Comparison of ENCODE assay signal across 11 cellular contexts in genomic region chr3:99637041-99637380, GRCh38. TPM values are rescaled to one million over a fixed set of nuclear protein-coding genes. Genes with fewer than 3 reads are reported as not detected.
DNase-seq lines count a peak whose midpoint lies in the region; ATAC-seq and TF ChIP-seq lines count a peak whose summit lies in the region.
"Had no signal": no experiment of that assay in that cellular context is flagged by ENCODE, and none has a peak within 500 bp of the region (broad histone marks: within the 10 kb centered on the region; RNA-seq: fewer than 3 reads in every experiment).

No MANE protein-coding gene starts in this region.

- peak overlapping the region; percentile 85 for H3K4me3 Mint-ChIP-seq in GM23338

- H3K9ac ChIP-seq in adipocyte (ENCODE audit: low read length), result peak overlapping the region; percentile 87

- ATAC-seq in GM23338 (peak; percentile 70), HG03342 (IDR thresholded peaks at IDR 0.05; ENCODE audit: unreplicated experiment) (no peak), GM21786 (IDR thresholded peaks at IDR 0.05; ENCODE audit: unreplicated experiment) (no peak), HG03039 (IDR thresholded peaks at IDR 0.05; ENCODE audit: unreplicated experiment) (no peak)

- H3K27ac ChIP-seq in GM23338 (ENCODE audit: low read depth) (no peak overlapping the region), left ventricle myocardium inferior (replicated peaks) (peak overlapping the region; percentile 86)

- no peak overlapping the region for H3K27ac Mint-ChIP-seq in GM23338

- intact Hi-C loops in left ventricle myocardium inferior (cut with micrococcal nuclease), result no loop called here

- peaks cover 70% of the 10 kb centered on the region for H3K4me1 ChIP-seq in GM23338 (ENCODE audit: insufficient read depth)
- no peaks in the 10 kb centered on the region for H3K4me1 ChIP-seq in adipocyte (ENCODE audit: control insufficient read depth, insufficient read depth, low read length)
- peaks cover 25% of the 10 kb centered on the region for H3K4me1 ChIP-seq in left ventricle myocardium inferior

- peaks cover 55% of the 10 kb centered on the region for H3K27me3 ChIP-seq in GM23338 (ENCODE audit: insufficient read depth)
- no peaks in the 10 kb centered on the region for H3K27me3 ChIP-seq in adipocyte (replicated peaks; ENCODE audit: control insufficient read depth, insufficient read depth, low read length)
- H3K27me3 ChIP-seq in left ventricle myocardium inferior (ENCODE audit: low read depth), result peaks cover 70% of the 10 kb centered on the region

- H3K27me3 Mint-ChIP-seq in GM23338 (ENCODE audit: insufficient read depth, low read depth, poor library complexity), result peaks cover 24% of the 10 kb centered on the region

- H3K4me2 ChIP-seq in GM23338, result peak overlapping the region; percentile 89

- no peaks in the 10 kb centered on the region for H4K20me1 ChIP-seq in GM23338 (replicated peaks; ENCODE audit: insufficient read depth)

- H3F3A ChIP-seq in GM23338 (replicated peaks; ENCODE audit: low read depth), result no peaks in the 10 kb centered on the region

- H2AFZ ChIP-seq in GM23338, result peak overlapping the region; percentile 97

- H3K4me3 ChIP-seq in GM23338 (peak overlapping the region; percentile 68), adipocyte (ENCODE audit: low read length) (peak overlapping the region; percentile 88), left ventricle myocardium inferior (peak overlapping the region; percentile 70), retinal pigment epithelial cell (ENCODE audit: low read length) (peak overlapping the region; percentile 86)

- DNase-seq in GM23338 (ENCODE audit: low spot score) (peak; percentile 76), adipocyte (ENCODE audit: low read depth) (peak; percentile 66), left ventricle myocardium inferior (no peak), retinal pigment epithelial cell (ENCODE audit: low read depth) (peak; percentile 61)
- DNase-seq in NK-92 treated with Interleukin-12 subunit alpha and Interleukin-12 subunit beta, amount 100 ng/mL, for 24 hours (lab: John Stamatoyannopoulos, UW), result no peak
- DNase-seq: activated naive CD4-positive, alpha-beta T cell treated with Interleukin-2 at 50 U/mL for 16 hours; MV-4-11; naive B cell had no signal

- no peaks in the 10 kb centered on the region for H3K9me3 ChIP-seq in adipocyte (ENCODE audit: control insufficient read depth, low read length)
- no peaks in the 10 kb centered on the region for H3K9me3 ChIP-seq in left ventricle myocardium inferior (replicated peaks)

- peaks cover 64% of the 10 kb centered on the region for H3K4me1 Mint-ChIP-seq in GM23338

- TF ChIP-seq CTCF in GM23338 (conservative IDR thresholded peaks at IDR 0.05; ENCODE audit: low read depth in 2 of 2) (peak in 1 of 2 experiments; percentile 22; a peak in 2 of 4 replicates), left ventricle myocardium inferior (IDR thresholded peaks at IDR 0.05; ENCODE audit: borderline replicate concordance) (no peak), retinal pigment epithelial cell (conservative IDR thresholded peaks at IDR 0.05; ENCODE audit: low read depth, low read length) (peak; percentile 49)

- H3K36me3 ChIP-seq in GM23338 (ENCODE audit: insufficient read depth) (no peaks in the 10 kb centered on the region), adipocyte (ENCODE audit: control insufficient read depth, insufficient read depth, low read length, severe bottlenecking) (no peaks in the 10 kb centered on the region), left ventricle myocardium inferior (no peaks in the 10 kb centered on the region)

- H3K9me2 ChIP-seq in GM23338 (ENCODE audit: insufficient read depth), result no peaks in the 10 kb centered on the region

- no peaks in the 10 kb centered on the region for H3K36me3 Mint-ChIP-seq in GM23338 (ENCODE audit: low read depth)

- H3K79me2 ChIP-seq in GM23338 (replicated peaks; ENCODE audit: insufficient read depth), result no peaks in the 10 kb centered on the region

- H3K9me3 Mint-ChIP-seq in GM23338, result no peaks in the 10 kb centered on the region

TF ChIP-seq in GM23338, 12 proteins besides CTCF, POLR2A, EP300 and RAD21 (continues in another document):
- TF ChIP-seq EZH2 (IDR thresholded peaks at IDR 0.05; ENCODE audit: low read depth, unreplicated experiment) (no peak), STAT1 (IDR thresholded peaks at IDR 0.05; ENCODE audit: unreplicated experiment) (no peak), POLR2AphosphoS5 (IDR thresholded peaks at IDR 0.05; ENCODE audit: low read depth) (no peak), CREB1 (CRISPR knock-in tag; IDR thresholded peaks at IDR 0.05; ENCODE audit: low read depth) (no peak), JUNB (IDR thresholded peaks at IDR 0.05; ENCODE audit: unreplicated experiment) (no peak), NANOG (IDR thresholded peaks at IDR 0.05; ENCODE audit: borderline replicate concordance) (no peak), EZH2phosphoT487 (IDR thresholded peaks at IDR 0.05; ENCODE audit: unreplicated experiment) (no peak)
- TF ChIP-seq, protein P1, sequence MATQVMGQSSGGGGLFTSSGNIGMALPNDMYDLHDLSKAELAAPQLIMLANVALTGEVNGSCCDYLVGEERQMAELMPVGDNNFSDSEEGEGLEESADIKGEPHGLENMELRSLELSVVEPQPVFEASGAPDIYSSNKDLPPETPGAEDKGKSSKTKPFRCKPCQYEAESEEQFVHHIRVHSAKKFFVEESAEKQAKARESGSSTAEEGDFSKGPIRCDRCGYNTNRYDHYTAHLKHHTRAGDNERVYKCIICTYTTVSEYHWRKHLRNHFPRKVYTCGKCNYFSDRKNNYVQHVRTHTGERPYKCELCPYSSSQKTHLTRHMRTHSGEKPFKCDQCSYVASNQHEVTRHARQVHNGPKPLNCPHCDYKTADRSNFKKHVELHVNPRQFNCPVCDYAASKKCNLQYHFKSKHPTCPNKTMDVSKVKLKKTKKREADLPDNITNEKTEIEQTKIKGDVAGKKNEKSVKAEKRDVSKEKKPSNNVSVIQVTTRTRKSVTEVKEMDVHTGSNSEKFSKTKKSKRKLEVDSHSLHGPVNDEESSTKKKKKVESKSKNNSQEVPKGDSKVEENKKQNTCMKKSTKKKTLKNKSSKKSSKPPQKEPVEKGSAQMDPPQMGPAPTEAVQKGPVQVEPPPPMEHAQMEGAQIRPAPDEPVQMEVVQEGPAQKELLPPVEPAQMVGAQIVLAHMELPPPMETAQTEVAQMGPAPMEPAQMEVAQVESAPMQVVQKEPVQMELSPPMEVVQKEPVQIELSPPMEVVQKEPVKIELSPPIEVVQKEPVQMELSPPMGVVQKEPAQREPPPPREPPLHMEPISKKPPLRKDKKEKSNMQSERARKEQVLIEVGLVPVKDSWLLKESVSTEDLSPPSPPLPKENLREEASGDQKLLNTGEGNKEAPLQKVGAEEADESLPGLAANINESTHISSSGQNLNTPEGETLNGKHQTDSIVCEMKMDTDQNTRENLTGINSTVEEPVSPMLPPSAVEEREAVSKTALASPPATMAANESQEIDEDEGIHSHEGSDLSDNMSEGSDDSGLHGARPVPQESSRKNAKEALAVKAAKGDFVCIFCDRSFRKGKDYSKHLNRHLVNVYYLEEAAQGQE (IDR thresholded peaks at IDR 0.05; ENCODE audit: unreplicated experiment), result no peak

RNA-seq across cellular contexts. Expression of gene COL8A1, which starts 1.4 kb away (rescaled TPM):
- 0.97 and 1.7 TPM in 2 replicates for total RNA-seq in GM23338 (2014; rRNA removed; shearing (Covaris generic))
- 0.24 and 0.26 TPM in 2 replicates for polyA plus RNA-seq in GM23338 (2016; fragmentation: Nextera tagmentation; extraction: Ambion mirVana)
- 16.4 TPM for total RNA-seq in left ventricle myocardium inferior

Comparison
In these comparisons a context has a peak if more than half of its experiments do, and no peak if none do; other contexts are left out.
1. DNase-seq: peak in GM23338 (single experiment), adipocyte (single experiment) and retinal pigment epithelial cell (single experiment); none in left ventricle myocardium inferior (single experiment) and NK-92 treated with Interleukin-12 subunit alpha and Interleukin-12 subunit beta, amount 100 ng/mL, for 24 hours (single experiment).
2. Peak in every context shown above with its lines, with median percentiles within 50 percentile points of each other: H3K4me3 ChIP-seq.